ENCODE assay signal across 26 cellular contexts in genomic region chr11:62008177-62008576, GRCh38. TPM values are rescaled to one million over a fixed set of nuclear protein-coding genes. Genes with fewer than 3 reads are reported as not detected.
"Had no signal": no experiment of that assay in that cellular context is flagged by ENCODE, and none has a peak within 500 bp of the region (broad histone marks: within the 10 kb centered on the region; RNA-seq: fewer than 3 reads in every experiment).

No MANE protein-coding gene starts in this region.

- H3K27me3 ChIP-seq: MG63, SJSA1 had no signal

- H3K9me3 ChIP-seq: SJSA1 had no signal

- H3K36me3 ChIP-seq: MG63, SJSA1 had no signal

- H3K4me3 ChIP-seq: MG63, SJSA1, SK-N-MC had no signal

- DNase-seq: IMR-90, Karpas-422, KG1, MG63, NCI-H1092, NCI-H1105 treated with DMSO at 0.1 percent for 48 hours, NCI-H1417 treated with DMSO at 0.1 percent for 48 hours, NCI-H146, NCI-H1694 treated with DMSO at 0.1 percent for 48 hours, NCI-H1930, NCI-H2081, NCI-H2107, NCI-H226, NCI-H446, NCI-H510A, NCI-H524 treated with DMSO at 0.1 percent for 48 hours, NCI-H69, NCI-H774, Right ventricle myocardium superior, RPMI8226, SIG-M5 had no signal

- FAIRE-seq: HepG2, RCC 7860 had no signal

- H3K27ac ChIP-seq: SJSA1, SK-N-MC had no signal

- ATAC-seq: HepG2 had no signal

RNA-seq across cellular contexts. Expression of gene BEST1, which starts 58.0 kb away (rescaled TPM):
- total RNA-seq: HT1080 had no signal
